ENCODE assay signal across 9 cellular contexts in genomic region chr7:19663816-19664531, GRCh38. TPM values are rescaled to one million over a fixed set of nuclear protein-coding genes. Genes with fewer than 3 reads are reported as not detected.
DNase-seq lines count a peak whose midpoint lies in the region; ATAC-seq, FAIRE-seq and TF ChIP-seq lines count a peak whose summit lies in the region.
"Had no signal": no experiment of that assay in that cellular context is flagged by ENCODE, and none has a peak within 500 bp of the region (broad histone marks: within the 10 kb centered on the region; RNA-seq: fewer than 3 reads in every experiment).

No MANE protein-coding gene starts in this region.

- no peaks in the 10 kb centered on the region for H3K4me1 ChIP-seq in sigmoid colon

- DNase-seq in GM12892 (ENCODE audit: insufficient read length) (peak; percentile 1), SHP77 treated with DMSO at 0.1 percent for 48 hours (lab: John Stamatoyannopoulos, UW) (peak; percentile 52), superior temporal gyrus (ENCODE audit: extremely low spot score) (no peak), sigmoid colon (no peak), nucleus accumbens (lab: John Stamatoyannopoulos, UW) (no peak), DMS 273 (lab: John Stamatoyannopoulos, UW; ENCODE audit: unreplicated experiment) (no peak)

- no peaks in the 10 kb centered on the region for H3K9me3 ChIP-seq in sigmoid colon

- intact Hi-C loops in sigmoid colon (cut with DNase I) = no loop called here

- no peak for TF ChIP-seq CTCF in sigmoid colon (IDR thresholded peaks at IDR 0.05)

- TF ChIP-seq EP300 in sigmoid colon (IDR thresholded peaks at IDR 0.05) = no peak

- WGBS in sigmoid colon, 2 donors = 6 to 39% methylated on average over 4 of the region's 4 CpGs

- TF ChIP-seq POLR2A in GM12892 (IDR thresholded peaks at IDR 0.05; ENCODE audit: low read depth, low read length) (no peak), sigmoid colon (IDR thresholded peaks at IDR 0.05) (no peak)

- peak; percentile 93 for ATAC-seq in GM21390 (IDR thresholded peaks at IDR 0.05; ENCODE audit: unreplicated experiment)
- peak; percentile 97 for ATAC-seq in HG03442 (IDR thresholded peaks at IDR 0.05; ENCODE audit: unreplicated experiment)

- no peak overlapping the region for H3K4me3 ChIP-seq in sigmoid colon

- no peaks in the 10 kb centered on the region for H3K27me3 ChIP-seq in sigmoid colon

- peak; percentile 76 for FAIRE-seq in GM12892 (lab: Jason Lieb, UNC)
- FAIRE-seq: TTC549 had no signal

- no peaks in the 10 kb centered on the region for H3K36me3 ChIP-seq in sigmoid colon

- H3K27ac ChIP-seq in sigmoid colon = no peak overlapping the region

RNA-seq across cellular contexts. Expression of gene POLR1F, which starts 44.9 kb away (rescaled TPM):
- 16.8 TPM for polyA plus RNA-seq in GM12892 (2012; ENCODE audit: missing spikeins)
- 10 to 100 TPM in 3 of 4 donors, 1 to 10 TPM in 1; 9.7 to 15.6 (median 14.2) TPM for total RNA-seq in sigmoid colon
- 1 to 10 TPM; 4.2 to 7.1 (median 4.2) TPM for polyA plus RNA-seq in sigmoid colon

Comparison
In these comparisons a context has a peak if more than half of its experiments do, and no peak if none do; other contexts are left out.
1. DNase-seq: peak in GM12892 (single experiment) and SHP77 treated with DMSO at 0.1 percent for 48 hours (single experiment); none in superior temporal gyrus (single experiment), sigmoid colon (single experiment), nucleus accumbens (0 of 56) and DMS 273 (single experiment).